ENCODE assay signal across 8 cellular contexts in genomic region chr6:98764378-98764911, GRCh38.
DNase-seq lines count a peak whose midpoint lies in the region; ATAC-seq and TF ChIP-seq lines count a peak whose summit lies in the region.
"Had no signal": no experiment of that assay in that cellular context is flagged by ENCODE, and none has a peak within 500 bp of the region (broad histone marks: within the 10 kb centered on the region; RNA-seq: fewer than 3 reads in every experiment).

No MANE protein-coding gene starts in this region.

- intact Hi-C loops in Panc1 (cut with micrococcal nuclease; ENCODE audit: unreplicated experiment) = no loop called here

- no peaks in the 10 kb centered on the region for H3K27me3 ChIP-seq in Panc1 (ENCODE audit: control insufficient read depth, insufficient read depth, low read length)
- no peaks in the 10 kb centered on the region for H3K27me3 ChIP-seq in skeletal muscle tissue (ENCODE audit: control insufficient read depth in 3 of 3, insufficient read depth in 3 of 3, low read length in 3 of 3)

- ATAC-seq in Panc1 = no peak
- ATAC-seq: activated CD4-positive, CD25-positive, alpha-beta regulatory T cell treated with anti-CD3 and anti-CD28 coated beads, Interleukin-2, amount 50 U/mL, for 24 hours had no signal

- POLR2A ChIA-PET in Panc1 (lab: Charles Lee) = no interaction called here

- peak; percentile 17 for DNase-seq in Daoy (ENCODE audit: low read depth)
- DNase-seq in Panc1 (ENCODE audit: low read depth, low spot score) = no peak
- no peak for DNase-seq in fibroblast of villous mesenchyme (ENCODE audit: low read depth)
- DNase-seq in GM19238 (ENCODE audit: insufficient read length, low spot score) = no peak
- DNase-seq in NOMO-1 treated with dmso at 0.1 percent for 144 hours (lab: John Stamatoyannopoulos, UW; ENCODE audit: unreplicated experiment) = no peak
- no peak for DNase-seq in SW480 (ENCODE audit: low spot score)

- no peaks in the 10 kb centered on the region for H3K4me1 ChIP-seq in Panc1 (ENCODE audit: control insufficient read depth, insufficient read depth, low read length)
- no peaks in the 10 kb centered on the region for H3K4me1 ChIP-seq in skeletal muscle tissue (ENCODE audit: control insufficient read depth in 3 of 3, insufficient read depth in 3 of 3, low read length in 3 of 3)

- no TSS peak for BruUV-seq in Panc1 (replicated peaks; lab: Mats Ljungman, UMichigan)

- no peak overlapping the region for H3K9ac ChIP-seq in skeletal muscle tissue (ENCODE audit: low read depth in 1 of 3, low read length in 3 of 3)

- peak overlapping the region; percentile 7 to 24; a peak in 1 of 4 replicates for H3K4me3 ChIP-seq in Panc1 (ENCODE audit: low read depth in 2 of 2, low read length in 2 of 2)
- H3K4me3 ChIP-seq in fibroblast of villous mesenchyme (ENCODE audit: low read depth, low read length) = peak overlapping the region; percentile 30
- peak overlapping the region in 2 of 3 donors; percentile 11 to 46 for H3K4me3 ChIP-seq in skeletal muscle tissue (ENCODE audit: low read length in 3 of 3)

- CTCF ChIA-PET in Panc1 (lab: Charles Lee) = no interaction called here

- H3K9me3 ChIP-seq in Panc1 (ENCODE audit: control insufficient read depth, insufficient read depth, low read depth, low read length) (no peaks in the 10 kb centered on the region), skeletal muscle tissue (ENCODE audit: control insufficient read depth in 3 of 3, low read length in 3 of 3) (peaks cover 0 to 2% (median 0%) of the 10 kb centered on the region in 3 donors)

- no peak overlapping the region for H3K27ac ChIP-seq in Panc1 (ENCODE audit: low read length)
- H3K27ac ChIP-seq in skeletal muscle tissue (ENCODE audit: low read depth, low read length) = no peak overlapping the region

- H3K36me3 ChIP-seq in Panc1 (ENCODE audit: control insufficient read depth, insufficient read depth, low read length) = no peaks in the 10 kb centered on the region
- H3K36me3 ChIP-seq in skeletal muscle tissue (ENCODE audit: control insufficient read depth in 3 of 3, insufficient read depth in 3 of 3, low read length in 3 of 3) = no peaks in the 10 kb centered on the region

- in situ Hi-C loops in Panc1 (cut with HindIII; ENCODE audit: low pct_unique_long_range_greater_than_20kb, low sequenced_read_pairs) = no loop called here

- TF ChIP-seq CTCF in Panc1 (IDR thresholded peaks at IDR 0.05) (no peak), fibroblast of villous mesenchyme (IDR thresholded peaks at IDR 0.05; ENCODE audit: insufficient read depth, low read depth, low read length) (no peak)
